In genomic region chr18:50287028-50287440, GRCh38 we compare ENCODE assay signal across 8 cellular contexts.
DNase-seq lines count a peak whose midpoint lies in the region; ATAC-seq and TF ChIP-seq lines count a peak whose summit lies in the region.

No MANE protein-coding gene starts in this region.

- H3K4me3 Mint-ChIP-seq in stimulated activated naive CD8-positive, alpha-beta T cell treated with anti-CD3 and anti-CD28 coated beads, Interleukin-15, amount 100 ng/mL, for 72 hours = peak overlapping the region; percentile 88 to 97

- no peaks in the 10 kb centered on the region for H3K4me1 ChIP-seq in iPS-20b (ENCODE audit: insufficient read depth, low read length)

- no peaks in the 10 kb centered on the region for H3K9me3 Mint-ChIP-seq in stimulated activated naive CD8-positive, alpha-beta T cell treated with anti-CD3 and anti-CD28 coated beads, Interleukin-15, amount 100 ng/mL, for 72 hours

- no peak for TF ChIP-seq CTCF in GM20000 (IDR thresholded peaks at IDR 0.05; ENCODE audit: extremely low read depth, missing control alignments)

- DNase-seq in activated gamma-delta T cell (lab: John Stamatoyannopoulos, UW) (peak; percentile 15), activated gamma-delta T cell treated with Interleukin-2 at 50 U/mL for 16 hours (no peak), GM20000 (ENCODE audit: low spot score) (no peak), middle frontal gyrus (ENCODE audit: extremely low spot score, low spot score) (no peak)
- no peak for DNase-seq in stimulated activated naive CD8-positive, alpha-beta T cell treated with anti-CD3 and anti-CD28 coated beads, Interleukin-15, amount 100 ng/mL, for 72 hours

- H3K27me3 ChIP-seq in iPS-20b (ENCODE audit: insufficient read depth, low read length) = no peaks in the 10 kb centered on the region

- H3K4me1 Mint-ChIP-seq in stimulated activated naive CD8-positive, alpha-beta T cell treated with anti-CD3 and anti-CD28 coated beads, Interleukin-15, amount 100 ng/mL, for 72 hours = peaks cover 41% of the 10 kb centered on the region

- H3K9me3 ChIP-seq in iPS-20b (ENCODE audit: insufficient read depth, low read depth, low read length) = no peaks in the 10 kb centered on the region

- H3K27ac ChIP-seq in angular gyrus (ENCODE audit: low read depth, low read length) (peak overlapping the region; percentile 94), iPS-20b (ENCODE audit: low read length) (no peak overlapping the region)

- peak; percentile 2 for ATAC-seq in stimulated activated naive CD8-positive, alpha-beta T cell treated with anti-CD3 and anti-CD28 coated beads, Interleukin-15, amount 100 ng/mL, for 72 hours
- no peak for ATAC-seq in HG03432 (IDR thresholded peaks at IDR 0.05; ENCODE audit: unreplicated experiment)

- no peaks in the 10 kb centered on the region for H3K27me3 Mint-ChIP-seq in stimulated activated naive CD8-positive, alpha-beta T cell treated with anti-CD3 and anti-CD28 coated beads, Interleukin-15, amount 100 ng/mL, for 72 hours

- peak overlapping the region; percentile 97 for H3K4me3 ChIP-seq in iPS-20b (ENCODE audit: low read length)

- peaks cover 38% of the 10 kb centered on the region for H3K36me3 ChIP-seq in iPS-20b (ENCODE audit: insufficient read depth, low read depth, low read length)

- peak overlapping the region; percentile 82; the same call in 1 of the 2 replicates for H3K9ac ChIP-seq in iPS-20b (ENCODE audit: low read depth, low read length)

- peak overlapping the region; percentile 16 to 97 for H3K27ac Mint-ChIP-seq in stimulated activated naive CD8-positive, alpha-beta T cell treated with anti-CD3 and anti-CD28 coated beads, Interleukin-15, amount 100 ng/mL, for 72 hours
